Comparison of ENCODE assay signal across 14 cellular contexts in the genomic region with DNA sequence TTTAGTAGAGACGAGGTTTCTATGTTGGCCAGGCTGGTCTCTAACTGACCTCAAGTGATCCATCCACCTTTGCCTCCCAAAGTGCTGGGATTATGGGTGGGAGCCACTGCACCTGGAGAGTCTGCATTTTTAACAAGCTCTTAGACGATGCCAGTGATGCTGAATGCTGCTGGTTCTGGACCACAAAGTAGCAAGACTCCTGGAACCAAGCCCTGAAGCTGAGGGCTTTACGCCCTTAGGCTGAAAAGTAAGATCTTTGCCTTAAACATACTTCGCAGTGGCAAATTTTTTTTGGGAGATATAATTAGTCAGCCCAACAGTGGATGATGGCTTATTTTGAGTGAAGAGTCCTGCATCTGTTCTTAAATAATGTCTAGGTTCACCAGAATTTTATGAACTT. TPM values are rescaled to one million over a fixed set of nuclear protein-coding genes. Genes with fewer than 3 reads are reported as not detected.
A peak's percentile ranks its signal among the peaks of the same experiment; 100 is the strongest.
DNase-seq lines count a peak whose midpoint lies in the region; ATAC-seq and TF ChIP-seq lines count a peak whose summit lies in the region.
"Had no signal": no experiment of that assay in that cellular context is flagged by ENCODE, and none has a peak within 500 bp of the region (broad histone marks: within the 10 kb centered on the region; RNA-seq: fewer than 3 reads in every experiment).

No MANE protein-coding gene starts in this region.

- ATAC-seq in gastrocnemius medialis, result no peak

- H3K9me3 ChIP-seq in OCI-LY7 (ENCODE audit: low read length) (no peaks in the 10 kb centered on the region), gastrocnemius medialis (no peaks in the 10 kb centered on the region), ascending aorta (no peaks in the 10 kb centered on the region)
- H3K9me3 ChIP-seq: HAP-1 had no signal

- H3K36me3 ChIP-seq in ACC112 (ENCODE audit: insufficient read depth, low read length) (peaks cover 10% of the 10 kb centered on the region), OCI-LY7 (ENCODE audit: insufficient read depth, low read length) (peaks cover 53% of the 10 kb centered on the region), gastrocnemius medialis (no peaks in the 10 kb centered on the region), ascending aorta (peaks cover under 1 to 4% of the 10 kb centered on the region in 2 donors)

- H3K27ac ChIP-seq in ACC112 (ENCODE audit: low read depth, low read length), result peak overlapping the region; percentile 29
- no peak overlapping the region for H3K27ac ChIP-seq in OCI-LY7 (ENCODE audit: low read depth, low read length, poor library complexity, severe bottlenecking)
- peak overlapping the region in 3 of 4 donors; percentile 76 to 84 (median 83) for H3K27ac ChIP-seq in gastrocnemius medialis
- H3K27ac ChIP-seq in ascending aorta, result no peak overlapping the region

- in situ Hi-C loops in gastrocnemius medialis (cut with MboI; ENCODE audit: low sequenced_read_pairs in 4 of 4), result no loop called here

- H2AFZ ChIP-seq in ACC112 (ENCODE audit: low read length, unreplicated experiment), result no peak overlapping the region
- no peak overlapping the region for H2AFZ ChIP-seq in OCI-LY7 (ENCODE audit: low read length)

- TF ChIP-seq CTCF in OCI-LY7 (conservative IDR thresholded peaks at IDR 0.05; ENCODE audit: low read length) (no peak), gastrocnemius medialis (IDR thresholded peaks at IDR 0.05 in 4 of 5, conservative IDR thresholded peaks at IDR 0.05 in 1 of 5) (no peak), ascending aorta (IDR thresholded peaks at IDR 0.05) (no peak)

- TF ChIP-seq POLR2A in gastrocnemius medialis (IDR thresholded peaks at IDR 0.05), result no peak

- intact Hi-C loops in OCI-LY7 (cut with micrococcal nuclease; ENCODE audit: unreplicated experiment), result no loop called here
- intact Hi-C loops in gastrocnemius medialis (cut with DNase I; ENCODE audit: low total_unique reads), result no loop called here
- intact Hi-C loops in ascending aorta (cut with DNase I), result no loop called here

- BruUV-seq in OCI-LY7 (replicated peaks; lab: Mats Ljungman, UMichigan), result TSS peak; percentile 12

- DNase-seq in DMS79 treated with DMSO at 0.1 percent for 48 hours (lab: John Stamatoyannopoulos, UW) (peak; percentile 41), OCI-LY7 (ENCODE audit: low spot score) (no peak), gastrocnemius medialis (no peak), ascending aorta (ENCODE audit: low spot score in 2 of 2) (no peak), HuH-7.5 (ENCODE audit: low spot score) (no peak)
- DNase-seq in central memory CD4-positive, alpha-beta T cell, result no peak
- DNase-seq: 8988T; ACHN; C1 segment of cervical spinal cord; CD4-positive, alpha-beta memory T cell; DND-41 had no signal

- H3K79me2 ChIP-seq in ACC112 (ENCODE audit: control insufficient read depth, insufficient read depth, low read length, unreplicated experiment), result peaks cover 85% of the 10 kb centered on the region
- H3K79me2 ChIP-seq in OCI-LY7 (ENCODE audit: insufficient read depth, low read depth, low read length), result peaks cover 65% of the 10 kb centered on the region

- H3K4me3 ChIP-seq in ACC112 (ENCODE audit: low read depth, low read length), result no peak overlapping the region
- no peak overlapping the region for H3K4me3 ChIP-seq in OCI-LY7 (ENCODE audit: low read depth, low read length, poor library complexity, severe bottlenecking)
- no peak overlapping the region for H3K4me3 ChIP-seq in gastrocnemius medialis
- no peak overlapping the region for H3K4me3 ChIP-seq in ascending aorta
- H3K4me3 ChIP-seq: HAP-1 had no signal

- peaks cover 30% of the 10 kb centered on the region; the same call in 1 of the 2 replicates for H4K20me1 ChIP-seq in OCI-LY7 (ENCODE audit: insufficient read depth, low read length)

- POLR2A ChIA-PET in OCI-LY7 (lab: Charles Lee), result interaction anchor here (0.7 kb wide), 1 partner anchor 9 kb away, joined by 3 read pairs; no protein-coding TSS in a partner anchor

- CTCF ChIA-PET in OCI-LY7 (lab: Charles Lee; ENCODE audit: unreplicated experiment), result no interaction called here

- no peak overlapping the region for H3K4me2 ChIP-seq in OCI-LY7 (ENCODE audit: low read length)

- H3K4me1 ChIP-seq in ACC112 (ENCODE audit: control insufficient read depth, insufficient read depth, low read length, unreplicated experiment), result peaks cover 56% of the 10 kb centered on the region
- peaks cover 59% of the 10 kb centered on the region for H3K4me1 ChIP-seq in OCI-LY7 (ENCODE audit: insufficient read depth, low read length, poor library complexity, severe bottlenecking)
- peaks cover 40 to 47% of the 10 kb centered on the region in 2 donors for H3K4me1 ChIP-seq in gastrocnemius medialis
- H3K4me1 ChIP-seq in ascending aorta, result peaks cover 0 to 8% of the 10 kb centered on the region in 2 donors

- H3K27me3 ChIP-seq in ACC112 (ENCODE audit: insufficient read depth, low read length) (no peaks in the 10 kb centered on the region), gastrocnemius medialis (no peaks in the 10 kb centered on the region), ascending aorta (no peaks in the 10 kb centered on the region)

- no peaks in the 10 kb centered on the region for H3K9me2 ChIP-seq in OCI-LY7 (ENCODE audit: insufficient read depth, low read length)

RNA-seq across cellular contexts. Expression of gene METTL9, which starts 14.0 kb away (rescaled TPM):
- 113 and 121 TPM in 2 replicates for total RNA-seq in OCI-LY7 (2014; rRNA removed; shearing (Covaris generic))
- total RNA-seq in OCI-LY7 (2022) (120 and 126 TPM in 2 replicates), gastrocnemius medialis (100 to 1,000 TPM in 2 of 4 donors, 10 to 100 TPM in 2; 87.2 to 109 (median 96.8) TPM), ascending aorta (168 TPM)

RNA-seq across cellular contexts. Expression of gene IGSF6, which starts 39.0 kb away (rescaled TPM):
- 0.28 and 0.57 TPM in 2 replicates for total RNA-seq in OCI-LY7 (2014; rRNA removed; shearing (Covaris generic))
- total RNA-seq in OCI-LY7 (2022) (0.22 and 0.30 TPM in 2 replicates), gastrocnemius medialis (under 1 TPM; 0.10 to 0.60 (median 0.39) TPM), ascending aorta (3.1 TPM)
- total RNA-seq: H1 had no signal

RNA-seq across cellular contexts. Expression of gene OTOA, which starts 50.4 kb away (rescaled TPM):
- total RNA-seq in OCI-LY7 (2014; rRNA removed; shearing (Covaris generic)), result not detected in 2 replicates
- total RNA-seq in OCI-LY7 (2022), result 0.09 TPM in 1 of 2 replicates, not detected in the other
- total RNA-seq in gastrocnemius medialis, result 1 to 10 TPM in 1 of 4 donors, not detected in 3; 1.6 TPM
- not detected for total RNA-seq in ascending aorta

Comparison
In these comparisons a context has a peak if more than half of its experiments do, and no peak if none do; other contexts are left out.
1. H3K27ac ChIP-seq: peak in ACC112 (single experiment) and gastrocnemius medialis (3 of 4); none in OCI-LY7 (single experiment) and ascending aorta (0 of 2).